ENCODE assay signal across 19 cellular contexts in the genomic region with DNA sequence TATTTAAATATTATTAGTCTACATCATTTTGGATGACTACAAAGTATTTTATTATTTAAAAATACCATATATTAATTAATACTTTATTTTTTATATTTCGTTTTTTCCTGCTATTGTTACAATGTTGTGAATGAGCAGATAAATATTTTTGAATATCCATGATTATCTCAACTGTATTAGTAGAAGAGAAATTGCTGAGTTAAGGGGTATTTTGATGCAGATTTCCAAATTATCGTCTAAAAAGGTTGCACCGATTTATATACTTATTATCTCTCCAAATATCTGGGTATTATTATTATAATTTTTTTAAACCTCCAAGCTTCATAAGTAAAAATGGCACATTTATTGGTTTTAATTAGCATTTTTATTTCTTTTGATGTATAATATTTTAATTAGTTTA. TPM values are rescaled to one million over a fixed set of nuclear protein-coding genes. Genes with fewer than 3 reads are reported as not detected.
"Had no signal": no experiment of that assay in that cellular context is flagged by ENCODE, and none has a peak within 500 bp of the region (broad histone marks: within the 10 kb centered on the region; RNA-seq: fewer than 3 reads in every experiment).

No MANE protein-coding gene starts in this region.

- H3K9me3 ChIP-seq: gastrocnemius medialis, heart right ventricle, left ventricle myocardium inferior, lower lobe of right lung, prostate gland, spleen, stomach, thoracic aorta, transverse colon had no signal

- H3K4me3 ChIP-seq: gastrocnemius medialis, heart right ventricle, left ventricle myocardium inferior, lower lobe of right lung, prostate gland, spleen, stomach, thoracic aorta, transverse colon had no signal

- ATAC-seq: sciatic nerve had no signal

- DNase-seq: hypothalamus, left cardiac atrium, left ventricle myocardium inferior, lower lobe of right lung, occipital lobe, spleen, stomach, substantia nigra had no signal

- H3K4me3 Mint-ChIP-seq: memory B cell, mesothelial cell of epicardium, nephron had no signal

- H3K27ac ChIP-seq: gastrocnemius medialis, heart right ventricle, left ventricle myocardium inferior, lower lobe of right lung, parathyroid adenoma, prostate gland, stomach, thoracic aorta, transverse colon had no signal

- H3K27me3 ChIP-seq: gastrocnemius medialis had no signal

- H3K4me1 Mint-ChIP-seq: mesothelial cell of epicardium, nephron had no signal

- H3K27ac Mint-ChIP-seq: memory B cell, mesothelial cell of epicardium, nephron had no signal

- H3K4me1 ChIP-seq: left ventricle myocardium inferior, lower lobe of right lung, prostate gland, stomach had no signal

- H3K36me3 Mint-ChIP-seq: memory B cell, mesothelial cell of epicardium had no signal

- H3K9me3 Mint-ChIP-seq: memory B cell, mesothelial cell of epicardium, nephron had no signal

RNA-seq across cellular contexts. Expression of a gene that starts 8.9 kb away (rescaled TPM):
- total RNA-seq: myocyte, occipital lobe had no signal

RNA-seq across cellular contexts. Expression of a gene that starts 53.1 kb away (rescaled TPM):
- total RNA-seq: myocyte had no signal
